In the genomic region with DNA sequence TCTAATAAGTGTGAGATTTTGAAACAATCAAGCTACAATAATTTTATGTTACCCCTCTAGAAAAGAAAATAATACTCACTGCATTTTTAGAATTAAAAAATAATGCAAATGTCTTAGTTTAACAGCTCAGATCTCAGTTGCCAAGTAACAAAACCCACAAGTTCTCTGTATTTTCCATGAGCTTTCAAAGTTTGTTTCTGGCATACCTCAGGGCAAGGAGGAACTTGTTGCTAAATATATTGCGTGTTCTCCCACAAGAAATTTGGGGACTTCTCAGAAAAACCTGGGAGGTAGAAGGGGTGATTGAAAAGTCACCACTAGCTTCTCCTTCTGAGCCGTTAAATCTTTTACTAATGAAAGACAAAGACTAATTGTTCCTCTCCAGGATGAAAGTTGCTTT, we compare ENCODE assay signal across 21 cellular contexts.
"Had no signal": no experiment of that assay in that cellular context is flagged by ENCODE, and none has a peak within 500 bp of the region (broad histone marks: within the 10 kb centered on the region; RNA-seq: fewer than 3 reads in every experiment).

No MANE protein-coding gene starts in this region.

- DNase-seq: activated CD4-positive, alpha-beta T cell treated with anti-CD3 and anti-CD28 coated beads, Interleukin-2, amount 50 U/mL, for 1 hour; activated CD4-positive, CD25-positive, alpha-beta regulatory T cell treated with anti-CD3 and anti-CD28 coated beads, Interleukin-2, amount 50 U/mL, for 72 hours; activated T-cell treated with anti-CD3 and anti-CD28 coated beads, Interleukin-2, amount 50 U/mL, for 24 hours; aorta; colonic mucosa; heart left ventricle; mesenchymal stem cell; mucosa of descending colon; ovary; right cardiac atrium; stimulated activated CD4-positive, alpha-beta T cell treated with anti-CD3 and anti-CD28 coated beads, Interleukin-12 subunit alpha, Interleukin-12 subunit beta, amount 100 ng/mL, for 4 hours; stimulated activated CD4-positive, alpha-beta T cell treated with anti-CD3 and anti-CD28 coated beads, Interleukin-4, amount 100 ng/mL, for 4 hours; substantia nigra; thyroid gland had no signal

- H3K27ac ChIP-seq: colonic mucosa, esophagus muscularis mucosa, heart left ventricle, ovary, thyroid gland, VCaP had no signal

- H3K27ac Mint-ChIP-seq: activated naive CD4-positive, alpha-beta T cell treated with anti-CD3 and anti-CD28 coated beads, Interleukin-2, amount 50 U/mL, for 72 hours; activated T-cell treated with anti-CD3 and anti-CD28 coated beads, Interleukin-2, amount 50 U/mL, for 24 hours; activated T-helper 17 cell treated with anti-CD3 and anti-CD28 coated beads, Interleukin-2, amount 50 U/mL, for 72 hours; stimulated activated naive CD8-positive, alpha-beta T cell treated with anti-CD3 and anti-CD28 coated beads, Interleukin-15, Interleukin-2, amounts not matched to agents 100 ng/mL and 50 ng/mL, for 24 hours had no signal

- H3K4me1 Mint-ChIP-seq: activated T-helper 17 cell treated with anti-CD3 and anti-CD28 coated beads, Interleukin-2, amount 50 U/mL, for 72 hours; central memory CD8-positive, alpha-beta T cell had no signal

- H3K9me3 Mint-ChIP-seq: activated naive CD4-positive, alpha-beta T cell treated with anti-CD3 and anti-CD28 coated beads, Interleukin-2, amount 50 U/mL, for 72 hours; activated T-cell treated with anti-CD3 and anti-CD28 coated beads, Interleukin-2, amount 50 U/mL, for 24 hours; activated T-helper 17 cell treated with anti-CD3 and anti-CD28 coated beads, Interleukin-2, amount 50 U/mL, for 72 hours; central memory CD8-positive, alpha-beta T cell; stimulated activated naive CD8-positive, alpha-beta T cell treated with anti-CD3 and anti-CD28 coated beads, Interleukin-15, Interleukin-2, amounts not matched to agents 100 ng/mL and 50 ng/mL, for 24 hours had no signal

- H3K27me3 ChIP-seq: colonic mucosa, esophagus muscularis mucosa, gastroesophageal sphincter, heart left ventricle, ovary, thyroid gland had no signal

- ATAC-seq: activated naive CD4-positive, alpha-beta T cell treated with anti-CD3 and anti-CD28 coated beads, Interleukin-2, amount 50 U/mL, for 72 hours; activated T-helper 17 cell treated with anti-CD3 and anti-CD28 coated beads, Interleukin-2, amount 50 U/mL, for 72 hours; gastroesophageal sphincter; heart left ventricle; mucosa of descending colon; right cardiac atrium had no signal

- H3K36me3 Mint-ChIP-seq: activated naive CD4-positive, alpha-beta T cell treated with anti-CD3 and anti-CD28 coated beads, Interleukin-2, amount 50 U/mL, for 72 hours had no signal

- H3K36me3 ChIP-seq: colonic mucosa, esophagus muscularis mucosa, gastroesophageal sphincter, heart left ventricle, ovary, thyroid gland had no signal

- H3K9me3 ChIP-seq: colonic mucosa, esophagus muscularis mucosa, gastroesophageal sphincter, heart left ventricle, mucosa of descending colon, ovary, thyroid gland had no signal

- H3K4me1 ChIP-seq: colonic mucosa, heart left ventricle, thyroid gland had no signal

- H3K4me3 Mint-ChIP-seq: activated T-cell treated with anti-CD3 and anti-CD28 coated beads, Interleukin-2, amount 50 U/mL, for 24 hours; activated T-helper 17 cell treated with anti-CD3 and anti-CD28 coated beads, Interleukin-2, amount 50 U/mL, for 72 hours; central memory CD8-positive, alpha-beta T cell; stimulated activated naive CD8-positive, alpha-beta T cell treated with anti-CD3 and anti-CD28 coated beads, Interleukin-15, Interleukin-2, amounts not matched to agents 100 ng/mL and 50 ng/mL, for 24 hours had no signal

- H3K27me3 Mint-ChIP-seq: central memory CD8-positive, alpha-beta T cell had no signal

- H3K4me3 ChIP-seq: colonic mucosa, esophagus muscularis mucosa, gastroesophageal sphincter, heart left ventricle, mucosa of descending colon, ovary, thyroid gland had no signal
